In the genomic region with DNA sequence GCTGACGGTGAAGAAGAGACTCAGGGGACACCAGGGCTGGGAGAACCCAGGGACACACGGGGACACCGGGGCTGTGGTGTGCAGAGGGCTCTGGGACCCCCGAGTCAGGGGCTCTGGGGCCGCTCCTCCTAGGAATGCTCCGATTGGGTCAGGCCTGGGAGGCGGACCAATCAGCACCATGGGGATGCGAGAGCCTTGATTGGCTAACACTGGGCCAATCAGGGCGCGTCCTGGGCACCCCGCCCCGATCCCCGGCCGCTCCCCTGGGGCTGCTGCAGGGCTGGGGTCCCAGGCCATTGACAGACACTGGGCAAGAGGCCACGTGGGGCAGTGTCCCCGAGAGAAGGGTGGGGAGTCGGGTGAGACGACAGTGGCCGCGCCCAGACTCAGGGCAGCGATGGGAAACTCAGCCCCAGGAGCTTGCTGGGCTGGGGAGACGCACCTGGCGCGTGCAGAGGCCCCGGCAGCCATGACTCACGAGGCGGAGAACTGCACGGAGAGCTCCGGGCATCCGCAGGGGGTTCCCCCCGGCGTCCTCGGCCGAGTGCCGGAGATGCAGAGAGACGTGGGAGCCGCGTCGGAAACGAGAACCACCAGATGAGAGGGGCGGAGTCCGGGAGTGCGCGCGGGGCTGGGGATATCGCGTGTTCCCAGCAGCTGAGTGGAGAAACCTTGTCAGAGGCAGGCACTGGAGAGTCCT, we compare ENCODE assay signal across 10 cellular contexts. TPM values are rescaled to one million over a fixed set of nuclear protein-coding genes. Genes with fewer than 3 reads are reported as not detected.
"Had no signal": no experiment of that assay in that cellular context is flagged by ENCODE, and none has a peak within 500 bp of the region (broad histone marks: within the 10 kb centered on the region; RNA-seq: fewer than 3 reads in every experiment).

No MANE protein-coding gene starts in this region.

RNA-seq across cellular contexts. Expression of a gene that starts 2.2 kb away (rescaled TPM):
- total RNA-seq: activated B cell treated with CpG ODN at 0.5 μM for 24 hours; activated CD4-positive, alpha-beta memory T cell treated with anti-CD3 and anti-CD28 coated beads for 36 hours; activated CD4-positive, alpha-beta T cell treated with anti-CD3 and anti-CD28 coated beads, Interleukin-2, amount 10 ng/mL, durations not matched to agents 7 days and 5 days; activated CD8-positive, alpha-beta memory T cell treated with anti-CD3 and anti-CD28 coated beads for 36 hours; cardiac muscle cell; MCF 10A; PC-9; RPMI7951; SJSA1 had no signal
- polyA plus RNA-seq: cardiac muscle cell, IgD-negative memory B cell had no signal

RNA-seq across cellular contexts. Expression of a gene that starts 7.1 kb away (rescaled TPM):
- total RNA-seq: activated B cell treated with CpG ODN at 0.5 μM for 24 hours; activated CD4-positive, alpha-beta memory T cell treated with anti-CD3 and anti-CD28 coated beads for 36 hours; activated CD4-positive, alpha-beta T cell treated with anti-CD3 and anti-CD28 coated beads, Interleukin-2, amount 10 ng/mL, durations not matched to agents 7 days and 5 days; activated CD8-positive, alpha-beta memory T cell treated with anti-CD3 and anti-CD28 coated beads for 36 hours; cardiac muscle cell; MCF 10A; PC-9; SJSA1 had no signal
- polyA plus RNA-seq: IgD-negative memory B cell had no signal

RNA-seq across cellular contexts. Expression of a gene that starts 8.3 kb away (rescaled TPM):
- total RNA-seq: activated B cell treated with CpG ODN at 0.5 μM for 24 hours; activated CD4-positive, alpha-beta memory T cell treated with anti-CD3 and anti-CD28 coated beads for 36 hours; activated CD4-positive, alpha-beta T cell treated with anti-CD3 and anti-CD28 coated beads, Interleukin-2, amount 10 ng/mL, durations not matched to agents 7 days and 5 days; activated CD8-positive, alpha-beta memory T cell treated with anti-CD3 and anti-CD28 coated beads for 36 hours; cardiac muscle cell; MCF 10A; PC-9; SJSA1 had no signal
- polyA plus RNA-seq: cardiac muscle cell, IgD-negative memory B cell had no signal

RNA-seq across cellular contexts. Expression of a gene that starts 23.7 kb away (rescaled TPM):
- total RNA-seq: activated B cell treated with CpG ODN at 0.5 μM for 24 hours; activated CD4-positive, alpha-beta memory T cell treated with anti-CD3 and anti-CD28 coated beads for 36 hours; activated CD4-positive, alpha-beta T cell treated with anti-CD3 and anti-CD28 coated beads, Interleukin-2, amount 10 ng/mL, durations not matched to agents 7 days and 5 days; activated CD8-positive, alpha-beta memory T cell treated with anti-CD3 and anti-CD28 coated beads for 36 hours; cardiac muscle cell; MCF 10A; PC-9; RPMI7951; SJSA1 had no signal
- polyA plus RNA-seq: cardiac muscle cell, IgD-negative memory B cell had no signal
